In the genomic region with DNA sequence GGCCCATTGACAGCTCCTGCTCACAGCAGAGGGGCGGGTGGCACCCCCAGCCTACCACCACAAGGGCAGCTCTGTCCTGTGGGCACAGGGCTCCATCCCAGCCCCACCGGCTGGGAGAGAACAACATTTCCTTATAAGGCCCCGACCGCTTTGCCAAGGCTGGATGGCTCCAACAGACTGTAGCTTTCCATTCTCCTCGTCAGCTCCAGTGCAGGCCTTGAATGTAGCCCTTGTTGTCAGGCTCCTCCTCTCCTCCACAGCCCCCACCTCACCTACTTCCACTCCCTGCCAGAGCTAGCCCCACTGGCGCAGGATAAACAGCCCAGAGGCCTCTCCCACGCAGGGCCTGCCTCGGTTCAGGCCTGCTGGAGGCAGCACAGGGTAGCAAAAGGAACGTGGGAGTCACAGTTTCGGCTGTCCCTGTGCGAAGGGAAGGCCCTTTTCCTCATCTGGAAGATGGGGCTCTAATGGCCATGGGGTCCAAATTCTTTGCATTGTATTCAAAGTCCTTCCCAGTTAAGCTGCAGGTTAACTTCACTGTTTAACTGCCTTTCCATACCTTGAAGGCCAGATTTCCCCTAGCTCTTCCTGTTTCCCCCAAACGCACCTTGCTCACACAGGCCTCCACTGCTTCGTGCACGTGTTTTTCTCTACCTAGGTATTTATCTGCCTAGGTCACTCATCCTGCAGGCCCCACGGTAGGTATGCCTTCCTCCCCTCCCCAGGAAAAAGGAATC, we compare ENCODE assay signal across 10 cellular contexts.
DNase-seq lines count a peak whose midpoint lies in the region; ATAC-seq and TF ChIP-seq lines count a peak whose summit lies in the region.
"Had no signal": no experiment of that assay in that cellular context is flagged by ENCODE, and none has a peak within 500 bp of the region (broad histone marks: within the 10 kb centered on the region; RNA-seq: fewer than 3 reads in every experiment).

No MANE protein-coding gene starts in this region.

- in situ Hi-C loops in transverse colon (cut with MboI; ENCODE audit: low pct_ligation_motif_present in 1 of 4, low pct_unique_long_range_greater_than_20kb in 1 of 4, low sequenced_read_pairs in 3 of 4) = no loop called here

- H3K9me3 ChIP-seq in transverse colon = no peaks in the 10 kb centered on the region
- H3K9me3 ChIP-seq: SJCRH30 had no signal

- no peak overlapping the region for H3K4me3 ChIP-seq in transverse colon
- H3K4me3 ChIP-seq: SJCRH30 had no signal

- TF ChIP-seq CTCF in transverse colon (IDR thresholded peaks at IDR 0.05) = peak; percentile 20 to 57 (median 30)

- peak; percentile 41 for TF ChIP-seq EP300 in transverse colon (IDR thresholded peaks at IDR 0.05; ENCODE audit: low read depth)

- no peaks in the 10 kb centered on the region for H3K36me3 ChIP-seq in transverse colon
- H3K36me3 ChIP-seq: SJCRH30 had no signal

- peak; percentile 74 for ATAC-seq in esophagus mucosa
- ATAC-seq in HG03095 (IDR thresholded peaks at IDR 0.05; ENCODE audit: unreplicated experiment) = no peak

- peak overlapping the region; percentile 75 to 85 (median 80) for H3K27ac ChIP-seq in transverse colon
- H3K27ac ChIP-seq: SJCRH30 had no signal

- intact Hi-C loops in transverse colon (cut with DNase I; ENCODE audit: low total_unique reads) = loop anchor here (5.0 to 10.0 kb wide), 5 partner anchors 162 to 900 kb away; a partner anchor contains a TSS

- H3K4me1 ChIP-seq in transverse colon = peaks cover 0 to 13% (median 11%) of the 10 kb centered on the region in 4 donors
- H3K4me1 ChIP-seq: SJCRH30 had no signal

- 29 to 58% methylated on average over 4 to 15 of the region's 15 CpGs for WGBS in transverse colon (ENCODE audit: low coverage in 1 of 2), 2 donors

- H3K27me3 ChIP-seq in transverse colon = no peaks in the 10 kb centered on the region
- H3K27me3 ChIP-seq: SJCRH30 had no signal

- DNase-seq in NCI-H1436 (lab: John Stamatoyannopoulos, UW) = peak; percentile 30
- no peak for DNase-seq in NCI-H1436 treated with DMSO at 0.1 percent for 48 hours (lab: John Stamatoyannopoulos, UW)
- peak; percentile 99 for DNase-seq in medulla oblongata (ENCODE audit: extremely low spot score)
- DNase-seq in transverse colon = peak; percentile 70
- DNase-seq in activated effector memory CD4-positive, alpha-beta T cell treated with anti-CD3 and anti-CD28 coated beads, Interleukin-2, amount 50 U/mL, for 16 hours = no peak
- DNase-seq in stimulated activated CD4-positive, alpha-beta T cell treated with anti-CD3 and anti-CD28 coated beads, Interleukin-15, amount 100 ng/mL, for 24 hours = no peak
- DNase-seq: foreskin fibroblast, SJCRH30 had no signal

- no peak for TF ChIP-seq POLR2A in transverse colon (IDR thresholded peaks at IDR 0.05)

Comparison
In these comparisons a context has a peak if more than half of its experiments do, and no peak if none do; other contexts are left out.
1. DNase-seq: peak in NCI-H1436 (single experiment), medulla oblongata (single experiment) and transverse colon (single experiment); none in NCI-H1436 treated with DMSO at 0.1 percent for 48 hours (single experiment), activated effector memory CD4-positive, alpha-beta T cell treated with anti-CD3 and anti-CD28 coated beads, Interleukin-2, amount 50 U/mL, for 16 hours (single experiment) and stimulated activated CD4-positive, alpha-beta T cell treated with anti-CD3 and anti-CD28 coated beads, Interleukin-15, amount 100 ng/mL, for 24 hours (single experiment).